13 cellular contexts compared by ENCODE assay signal in the genomic region with DNA sequence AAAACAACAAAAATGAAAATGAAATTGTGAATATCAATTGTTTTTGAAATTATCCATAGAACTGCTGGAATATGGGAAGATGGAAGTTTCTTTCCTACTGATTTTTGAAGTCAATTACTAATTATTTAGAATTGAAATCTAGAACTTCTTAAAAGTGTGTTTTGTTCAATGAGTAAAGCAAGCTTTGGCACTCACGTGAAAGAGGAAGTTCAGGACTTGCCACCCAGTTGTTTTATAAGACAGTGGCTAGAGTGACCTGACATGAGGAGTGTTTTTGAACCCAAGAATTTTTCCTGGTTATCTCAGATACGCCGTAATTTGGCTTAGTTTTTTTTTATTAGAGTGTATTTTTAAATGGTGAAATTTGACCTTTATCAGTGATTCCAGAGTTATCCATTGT. TPM values are rescaled to one million over a fixed set of nuclear protein-coding genes. Genes with fewer than 3 reads are reported as not detected.
DNase-seq lines count a peak whose midpoint lies in the region; TF ChIP-seq lines count a peak whose summit lies in the region.
"Had no signal": no experiment of that assay in that cellular context is flagged by ENCODE, and none has a peak within 500 bp of the region (broad histone marks: within the 10 kb centered on the region; RNA-seq: fewer than 3 reads in every experiment).

No MANE protein-coding gene starts in this region.

- intact Hi-C loops in esophagus squamous epithelium (cut with DNase I) (no loop called here), tibial artery (cut with DNase I; ENCODE audit: low total_unique reads) (loop anchor here (5.0 to 10.0 kb wide), 2 partner anchors 224 to 326 kb away; partner anchors contain the start of gene TIA1)

- no peak for TF ChIP-seq CTCF in esophagus squamous epithelium (IDR thresholded peaks at IDR 0.05)
- no peak for TF ChIP-seq CTCF in tibial artery (IDR thresholded peaks at IDR 0.05)

- H3K36me3 ChIP-seq in esophagus squamous epithelium (peaks cover 4 to 57% (median 7%) of the 10 kb centered on the region in 3 donors), tibial artery (peaks cover 15 to 35% (median 21%) of the 10 kb centered on the region in 3 donors)

- H3K4me3 ChIP-seq in esophagus squamous epithelium (peak overlapping the region in 2 of 4 donors; percentile 84 to 92), tibial artery (no peak overlapping the region)

- no peaks in the 10 kb centered on the region for H3K27me3 ChIP-seq in esophagus squamous epithelium
- no peaks in the 10 kb centered on the region for H3K27me3 ChIP-seq in tibial artery

- H3K27ac ChIP-seq in esophagus squamous epithelium: peak overlapping the region; percentile 79 to 99 (median 96)
- H3K27ac ChIP-seq in tibial artery: peak overlapping the region; percentile 41 to 61
- H3K27ac ChIP-seq in caudate nucleus (ENCODE audit: low read depth, low read length): no peak overlapping the region

- peaks cover 6 to 42% (median 13%) of the 10 kb centered on the region in 3 donors for H3K4me1 ChIP-seq in esophagus squamous epithelium
- peaks cover 0 to 36% (median 21%) of the 10 kb centered on the region in 4 donors for H3K4me1 ChIP-seq in tibial artery

- DNase-seq in SIG-M5 treated with dmso at 0.1 percent for 504 hours (lab: John Stamatoyannopoulos, UW; ENCODE audit: unreplicated experiment): peak; percentile 65
- DNase-seq in SIG-M5 (lab: John Stamatoyannopoulos, UW): no peak
- peak; percentile 54 for DNase-seq in SKM-1 treated with dmso at 0.1 percent for 144 hours (lab: John Stamatoyannopoulos, UW; ENCODE audit: unreplicated experiment)
- DNase-seq in esophagus squamous epithelium (lab: John Stamatoyannopoulos, UW): no peak
- no peak for DNase-seq in tibial artery
- no peak for DNase-seq in caudate nucleus (lab: John Stamatoyannopoulos, UW)
- no peak for DNase-seq in NCI-H2029 (lab: John Stamatoyannopoulos, UW)
- DNase-seq in stimulated activated CD4-positive, alpha-beta T cell treated with anti-CD3 and anti-CD28 coated beads, Interleukin-4, amount 100 ng/mL, for 24 hours: no peak
- DNase-seq: 8988T, DMS153, naive B cell, NCI-H146, T1000 had no signal

- 54 to 76% methylated on average over 3 of the region's 3 CpGs for WGBS in esophagus squamous epithelium, 2 donors

- no peaks in the 10 kb centered on the region for H3K9me3 ChIP-seq in esophagus squamous epithelium
- no peaks in the 10 kb centered on the region for H3K9me3 ChIP-seq in tibial artery

- TF ChIP-seq POLR2A in esophagus squamous epithelium (IDR thresholded peaks at IDR 0.05): no peak

RNA-seq across cellular contexts. Expression of gene MXD1, which starts 3.5 kb away (rescaled TPM):
- total RNA-seq in esophagus squamous epithelium: 100 to 1,000 TPM in 1 of 4 donors, 10 to 100 TPM in 3; 38.5 to 121 (median 83.2) TPM

RNA-seq across cellular contexts. Expression of gene SNRNP27, which starts 24.6 kb away (rescaled TPM):
- 10 to 100 TPM; 30.6 to 46.9 (median 37.5) TPM for total RNA-seq in esophagus squamous epithelium

RNA-seq across cellular contexts. Expression of gene ASPRV1, which starts 43.0 kb away (rescaled TPM):
- total RNA-seq in esophagus squamous epithelium: 1 to 10 TPM in 1 of 4 donors, under 1 TPM in 3; 0.18 to 1.5 (median 0.34) TPM

Comparison
In these comparisons a context has a peak if more than half of its experiments do, and no peak if none do; other contexts are left out.
1. DNase-seq: peak in SIG-M5 treated with dmso at 0.1 percent for 504 hours (single experiment) and SKM-1 treated with dmso at 0.1 percent for 144 hours (single experiment); none in SIG-M5 (single experiment), esophagus squamous epithelium (single experiment), tibial artery (0 of 2), caudate nucleus (0 of 61), NCI-H2029 (single experiment) and stimulated activated CD4-positive, alpha-beta T cell treated with anti-CD3 and anti-CD28 coated beads, Interleukin-4, amount 100 ng/mL, for 24 hours (single experiment).